ENCODE assay signal across 25 cellular contexts in the genomic region with DNA sequence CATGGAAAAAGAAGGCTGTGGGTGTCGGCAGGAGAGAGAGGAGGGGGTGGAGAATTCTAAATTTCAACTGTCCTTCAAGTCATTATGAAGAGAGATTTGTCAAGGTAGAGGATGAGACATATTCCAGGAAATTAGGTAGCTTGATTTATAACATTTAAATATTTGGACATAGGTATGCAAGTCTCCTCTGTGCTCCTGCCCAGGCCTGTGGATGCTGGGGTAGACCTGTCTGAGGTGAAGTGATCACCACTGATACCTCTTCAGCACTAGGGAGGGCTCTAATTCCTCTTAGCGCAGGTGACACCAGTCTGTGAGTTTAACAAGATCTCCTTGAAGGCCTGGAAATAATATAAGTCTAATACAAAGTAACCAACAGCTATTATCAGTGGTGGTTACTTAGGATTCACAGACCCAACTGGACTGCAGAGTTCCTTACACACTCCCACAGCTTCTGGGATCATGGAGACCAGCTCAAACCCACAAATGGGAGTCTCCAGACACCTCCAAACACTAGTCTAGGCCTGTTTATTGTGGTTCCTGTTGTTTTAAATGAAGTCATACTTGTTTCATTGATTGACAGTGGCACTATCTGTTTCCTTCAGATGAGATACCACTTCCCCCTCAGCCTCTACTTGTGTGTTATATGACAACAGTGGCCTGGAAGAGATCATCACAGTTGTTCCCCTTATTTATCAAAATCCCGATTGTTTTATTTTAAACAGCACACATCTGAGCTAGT.
DNase-seq lines count a peak whose midpoint lies in the region; ATAC-seq and TF ChIP-seq lines count a peak whose summit lies in the region.
"Had no signal": no experiment of that assay in that cellular context is flagged by ENCODE, and none has a peak within 500 bp of the region (broad histone marks: within the 10 kb centered on the region; RNA-seq: fewer than 3 reads in every experiment).

No MANE protein-coding gene starts in this region.

- H3K4me1 ChIP-seq in DND-41 (ENCODE audit: insufficient read depth, low read length), result peaks cover 43% of the 10 kb centered on the region
- H3K4me1 ChIP-seq in foreskin keratinocyte, result peaks cover 77% of the 10 kb centered on the region
- H3K4me1 ChIP-seq: ascending aorta, lower lobe of right lung had no signal

- H3K4me3 ChIP-seq in DND-41 (ENCODE audit: low read depth in 1 of 2, low read length in 2 of 2), result no peak overlapping the region
- H3K4me3 ChIP-seq: ascending aorta; BLaER1 treated with 17β-estradiol and CSF1 and Interleukin-3, amounts not matched to agents 10 nM and 100 nM; esophagus squamous epithelium; lower lobe of right lung; skin epidermis; vagina had no signal

- H3K79me2 ChIP-seq in DND-41 (ENCODE audit: insufficient read depth, low read length), result no peaks in the 10 kb centered on the region

- no peaks in the 10 kb centered on the region for H3K9me3 ChIP-seq in DND-41 (ENCODE audit: insufficient read depth, low read length, severe bottlenecking)
- H3K9me3 ChIP-seq: ascending aorta, esophagus squamous epithelium, lower lobe of right lung, vagina had no signal

- H3K9ac ChIP-seq in DND-41 (ENCODE audit: low read depth, low read length), result no peak overlapping the region
- H3K9ac ChIP-seq: BLaER1 treated with 17β-estradiol and CSF1 and Interleukin-3, amounts not matched to agents 10 nM and 100 nM had no signal

- H4K20me1 ChIP-seq in DND-41 (ENCODE audit: insufficient read depth, low read length), result no peaks in the 10 kb centered on the region
- H4K20me1 ChIP-seq: BLaER1 treated with 17β-estradiol and CSF1 and Interleukin-3, amounts not matched to agents 10 nM and 100 nM had no signal

- no peaks in the 10 kb centered on the region for H3K36me3 ChIP-seq in DND-41 (ENCODE audit: insufficient read depth, low read length)
- H3K36me3 ChIP-seq: ascending aorta; BLaER1 treated with 17β-estradiol and CSF1 and Interleukin-3, amounts not matched to agents 10 nM and 100 nM; esophagus squamous epithelium; lower lobe of right lung; vagina had no signal

- H3K27me3 ChIP-seq in DND-41 (ENCODE audit: insufficient read depth, low read length, poor library complexity) (no peaks in the 10 kb centered on the region), foreskin keratinocyte (no peaks in the 10 kb centered on the region)
- H3K27me3 ChIP-seq: ascending aorta; BLaER1 treated with 17β-estradiol and CSF1 and Interleukin-3, amounts not matched to agents 10 nM and 100 nM; vagina had no signal

- peak overlapping the region; percentile 38 for H3K27ac ChIP-seq in DND-41 (ENCODE audit: low read length)
- peak overlapping the region; percentile 98 for H3K27ac ChIP-seq in foreskin keratinocyte
- H3K27ac ChIP-seq: ascending aorta; BLaER1 treated with 17β-estradiol and CSF1 and Interleukin-3, amounts not matched to agents 10 nM and 100 nM; esophagus squamous epithelium; lower lobe of right lung; RWPE1; vagina had no signal

- no peak for DNase-seq in DND-41
- DNase-seq in KG1 (lab: John Stamatoyannopoulos, UW), result peak; percentile 35
- DNase-seq in UCSD-AML1 (lab: John Stamatoyannopoulos, UW; ENCODE audit: unreplicated experiment), result peak; percentile 49
- DNase-seq in foreskin keratinocyte, result peak; percentile 96 to 97
- DNase-seq in activated CD4-positive, alpha-beta T cell treated with anti-CD3 and anti-CD28 coated beads for 1 hour, result no peak
- DNase-seq in NCI-H524 (lab: John Stamatoyannopoulos, UW), result no peak
- DNase-seq in erythroblast (lab: John Stamatoyannopoulos, UW), result no peak
- DNase-seq: activated naive CD4-positive, alpha-beta T cell treated with anti-CD3 and anti-CD28 coated beads, Interleukin-2, amount 10 ng/mL, durations not matched to agents 7 days and 5 days; activated T-cell treated with anti-CD3 and anti-CD28 coated beads, Interleukin-2, amount 50 U/mL, for 48 hours; cerebellar nuclear complex; esophagus squamous epithelium; kidney; lower lobe of right lung; NCI-H1417; NCI-H510A; stimulated activated CD4-positive, alpha-beta T cell treated with anti-CD3 and anti-CD28 coated beads, Interleukin-2, amount 100 ng/mL, for 24 hours had no signal

- peak overlapping the region; percentile 48 for H2AFZ ChIP-seq in DND-41 (ENCODE audit: low read depth, low read length)

- ATAC-seq in DND-41 (ENCODE audit: insufficient read depth, low read depth) (no peak), foreskin keratinocyte (peak; percentile 2), GM18907 (IDR thresholded peaks at IDR 0.05; ENCODE audit: unreplicated experiment) (no peak)
- ATAC-seq: activated CD4-positive, CD25-positive, alpha-beta regulatory T cell treated with anti-CD3 and anti-CD28 coated beads, Interleukin-2, amount 50 U/mL, for 24 hours; lower lobe of right lung; SK-N-SH treated with all-trans-retinoic acid at 6 μM for 48 hours; stimulated activated memory B cell treated with anti-CD40 and anti-IgM and Interleukin-4, amounts not matched to agents 10 μg/mL and 1 μg/mL and 100 μg/mL, for 72 hours had no signal

- TF ChIP-seq POLR2A in erythroblast (IDR thresholded peaks at IDR 0.05; ENCODE audit: low read length), result no peak

- TF ChIP-seq CTCF in DND-41 (IDR thresholded peaks at IDR 0.05; ENCODE audit: borderline replicate concordance, extremely low read depth, low read length, poor library complexity, severe bottlenecking), result no peak
- peak; percentile 56 for TF ChIP-seq CTCF in foreskin keratinocyte (conservative IDR thresholded peaks at IDR 0.05)

- no peak overlapping the region for H3K4me2 ChIP-seq in DND-41 (ENCODE audit: insufficient read depth, low read length)

Comparison
In these comparisons a context has a peak if more than half of its experiments do, and no peak if none do; other contexts are left out.
1. DNase-seq: peak in KG1 (single experiment), UCSD-AML1 (single experiment) and foreskin keratinocyte (2 of 2); none in DND-41 (single experiment), activated CD4-positive, alpha-beta T cell treated with anti-CD3 and anti-CD28 coated beads for 1 hour (single experiment), NCI-H524 (0 of 2) and erythroblast (0 of 2).